In the genomic region with DNA sequence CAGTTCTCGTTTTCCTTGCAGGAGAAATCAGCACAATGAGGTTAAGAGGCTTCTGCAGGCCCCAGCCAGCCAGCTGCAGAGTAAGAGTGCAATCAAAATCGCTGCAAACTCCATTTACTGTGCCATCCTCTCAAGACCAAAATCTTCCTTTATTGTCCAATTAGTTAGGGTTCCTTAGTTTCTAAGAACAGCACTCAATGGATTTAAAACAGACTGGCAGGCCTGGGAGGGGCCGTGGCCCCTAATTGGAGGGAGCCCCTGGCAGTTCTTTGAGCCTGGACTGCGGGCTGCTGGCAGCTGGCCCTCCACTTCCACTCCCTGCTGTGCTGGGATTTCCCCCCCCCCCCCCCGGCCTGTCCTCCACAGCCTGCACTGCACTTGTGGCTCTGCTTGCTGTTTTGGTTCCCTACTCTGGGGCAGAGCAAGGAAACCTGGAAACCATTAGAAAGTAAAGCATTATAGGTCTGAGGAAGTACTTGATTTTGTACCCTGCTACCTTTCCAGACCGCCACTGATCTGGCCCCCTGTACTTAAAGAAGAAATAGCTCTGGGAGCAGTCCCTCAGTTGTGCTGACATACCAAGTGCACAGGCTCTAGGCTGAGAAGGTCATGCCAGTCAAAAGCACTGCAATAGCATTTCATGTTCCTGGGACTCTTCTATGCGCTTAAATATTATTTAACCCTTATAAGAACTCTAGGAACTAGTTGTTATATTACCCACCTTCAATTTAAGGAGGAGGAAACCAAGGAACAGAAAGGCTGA, we compare ENCODE assay signal across 12 cellular contexts.
DNase-seq lines count a peak whose midpoint lies in the region; ATAC-seq and TF ChIP-seq lines count a peak whose summit lies in the region.
"Had no signal": no experiment of that assay in that cellular context is flagged by ENCODE, and none has a peak within 500 bp of the region (broad histone marks: within the 10 kb centered on the region; RNA-seq: fewer than 3 reads in every experiment).

No MANE protein-coding gene starts in this region.

- DNase-seq in C1 segment of cervical spinal cord (lab: John Stamatoyannopoulos, UW) (peak in 10 of 14 donors; percentile 8 to 68 (median 41)), NCI-H1092 (lab: John Stamatoyannopoulos, UW) (peak; percentile 51), WTC11 (ENCODE audit: low spot score) (peak; percentile 27), left kidney (ENCODE audit: low read depth, low spot score) (peak; percentile 26)
- no peak for DNase-seq in stimulated activated CD4-positive, alpha-beta T cell treated with anti-CD3 and anti-CD28 coated beads, Interleukin-4, amount 100 ng/mL, for 1 hour
- DNase-seq: CD8-positive, alpha-beta T cell; effector memory CD4-positive, alpha-beta T cell; MM.1S had no signal

- no peak for TF ChIP-seq CTCF in WTC11 (IDR thresholded peaks at IDR 0.05)

- no peaks in the 10 kb centered on the region for H3K9me3 Mint-ChIP-seq in WTC11
- H3K9me3 Mint-ChIP-seq: CD8-positive, alpha-beta T cell; stimulated activated naive CD8-positive, alpha-beta T cell treated with anti-CD3 and anti-CD28 coated beads, Interleukin-15, Interleukin-2, amounts not matched to agents 100 ng/mL and 50 ng/mL, for 24 hours had no signal

- H3K4me1 Mint-ChIP-seq in WTC11 = peaks cover 33% of the 10 kb centered on the region

- H3K27me3 Mint-ChIP-seq in WTC11 (ENCODE audit: low read depth) = no peaks in the 10 kb centered on the region
- H3K27me3 Mint-ChIP-seq: stimulated activated naive CD8-positive, alpha-beta T cell treated with anti-CD3 and anti-CD28 coated beads, Interleukin-15, Interleukin-2, amounts not matched to agents 100 ng/mL and 50 ng/mL, for 24 hours had no signal

- H3K4me3 Mint-ChIP-seq in WTC11 = no peak overlapping the region
- H3K4me3 Mint-ChIP-seq: CD8-positive, alpha-beta T cell; stimulated activated naive CD8-positive, alpha-beta T cell treated with anti-CD3 and anti-CD28 coated beads, Interleukin-15, Interleukin-2, amounts not matched to agents 100 ng/mL and 50 ng/mL, for 24 hours had no signal

- CTCF ChIA-PET in WTC11 (lab: Charles Lee) = interaction anchor here (0.9 to 1.4 kb wide), 4 partner anchors 26 to 130 kb away, joined by 3 to 9 read pairs (median 4); no protein-coding TSS in a partner anchor

- POLR2A ChIA-PET in WTC11 (lab: Charles Lee) = no interaction called here

- peak; percentile 85 for ATAC-seq in WTC11
- ATAC-seq in GM21381 (IDR thresholded peaks at IDR 0.05; ENCODE audit: unreplicated experiment) = no peak
- no peak for ATAC-seq in HG02642 (IDR thresholded peaks at IDR 0.05; ENCODE audit: poor library complexity, unreplicated experiment)
- no peak for ATAC-seq in GM19328 (IDR thresholded peaks at IDR 0.05; ENCODE audit: unreplicated experiment)
- ATAC-seq: CD8-positive, alpha-beta T cell had no signal

- H3K36me3 Mint-ChIP-seq in WTC11 = no peaks in the 10 kb centered on the region
- H3K36me3 Mint-ChIP-seq: CD8-positive, alpha-beta T cell had no signal

- H3K27ac Mint-ChIP-seq in WTC11 = peak overlapping the region; percentile 38; the same call in 1 of the 2 replicates
- H3K27ac Mint-ChIP-seq: CD8-positive, alpha-beta T cell; stimulated activated naive CD8-positive, alpha-beta T cell treated with anti-CD3 and anti-CD28 coated beads, Interleukin-15, Interleukin-2, amounts not matched to agents 100 ng/mL and 50 ng/mL, for 24 hours had no signal

TF ChIP-seq in WTC11, 78 proteins besides CTCF, POLR2A, EP300 and RAD21:
- TF ChIP-seq ZNF423 (CRISPR knock-in tag; IDR thresholded peaks at IDR 0.05) (peak; percentile 39; the same call in 1 of the 2 replicates), TEAD1 (CRISPR knock-in tag; IDR thresholded peaks at IDR 0.05) (no peak)
- TF ChIP-seq, protein P1, sequence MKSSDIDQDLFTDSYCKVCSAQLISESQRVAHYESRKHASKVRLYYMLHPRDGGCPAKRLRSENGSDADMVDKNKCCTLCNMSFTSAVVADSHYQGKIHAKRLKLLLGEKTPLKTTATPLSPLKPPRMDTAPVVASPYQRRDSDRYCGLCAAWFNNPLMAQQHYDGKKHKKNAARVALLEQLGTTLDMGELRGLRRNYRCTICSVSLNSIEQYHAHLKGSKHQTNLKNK (CRISPR knock-in tag; IDR thresholded peaks at IDR 0.05) = no peak
TF ChIP-seq in WTC11: peak in this region for 1.
